12 cellular contexts compared by ENCODE assay signal in genomic region chrX:153651540-153652079, GRCh38. TPM values are rescaled to one million over a fixed set of nuclear protein-coding genes. Genes with fewer than 3 reads are reported as not detected.
DNase-seq lines count a peak whose midpoint lies in the region; ATAC-seq and TF ChIP-seq lines count a peak whose summit lies in the region.
"Had no signal": no experiment of that assay in that cellular context is flagged by ENCODE, and none has a peak within 500 bp of the region (broad histone marks: within the 10 kb centered on the region; RNA-seq: fewer than 3 reads in every experiment).

No MANE protein-coding gene starts in this region.

- H3K4me3 ChIP-seq in coronary artery, result no peak overlapping the region
- H3K4me3 ChIP-seq: body of pancreas had no signal

- H3K9me3 Mint-ChIP-seq in CD4-positive, alpha-beta T cell, result no peaks in the 10 kb centered on the region

- peaks cover 5% of the 10 kb centered on the region for H3K27me3 Mint-ChIP-seq in CD4-positive, alpha-beta T cell

- H3K4me3 Mint-ChIP-seq in CD4-positive, alpha-beta T cell, result no peak overlapping the region

- no peak overlapping the region for H3K27ac ChIP-seq in CD4-positive, alpha-beta T cell (ENCODE audit: low read depth, low read length)
- no peak overlapping the region for H3K27ac ChIP-seq in coronary artery
- H3K27ac ChIP-seq: body of pancreas, VCaP had no signal

- TF ChIP-seq CTCF in CD4-positive, alpha-beta T cell (IDR thresholded peaks at IDR 0.05), result no peak
- TF ChIP-seq CTCF in coronary artery (IDR thresholded peaks at IDR 0.05), result no peak

- ATAC-seq in CD4-positive, alpha-beta T cell (ENCODE audit: poor library complexity), result peak; percentile 49
- ATAC-seq in GM18502 (IDR thresholded peaks at IDR 0.05; ENCODE audit: poor library complexity, unreplicated experiment), result peak; percentile 48
- ATAC-seq in left lobe of liver, result peak; percentile 64
- ATAC-seq in HG03378 (IDR thresholded peaks at IDR 0.05; ENCODE audit: unreplicated experiment), result no peak
- ATAC-seq: body of pancreas had no signal

- intact Hi-C loops in CD4-positive, alpha-beta T cell (cut with DNase I, micrococcal nuclease), result no loop called here

- in situ Hi-C loops in SK-MEL-5 (cut with HindIII; ENCODE audit: low pct_unique_long_range_greater_than_20kb, low sequenced_read_pairs), result no loop called here

- no peak overlapping the region for H3K27ac Mint-ChIP-seq in CD4-positive, alpha-beta T cell

- no peaks in the 10 kb centered on the region for H3K4me1 Mint-ChIP-seq in CD4-positive, alpha-beta T cell (ENCODE audit: low read depth)

- POLR2A ChIA-PET in CD4-positive, alpha-beta T cell (lab: Charles Lee), result no interaction called here

- CTCF ChIA-PET in CD4-positive, alpha-beta T cell (lab: Charles Lee), result no interaction called here

- H3K9me3 ChIP-seq in CD4-positive, alpha-beta T cell (ENCODE audit: control insufficient read depth, low read length), result no peaks in the 10 kb centered on the region
- H3K9me3 ChIP-seq: body of pancreas had no signal

- DNase-seq in CD4-positive, alpha-beta T cell, result no peak
- DNase-seq in SK-MEL-5 (ENCODE audit: low read depth, low spot score) (peak; percentile 44), left lobe of liver (ENCODE audit: low spot score) (peak; percentile 33), coronary artery (ENCODE audit: low spot score) (no peak), HK-2 (ENCODE audit: unreplicated experiment) (no peak), amygdala (lab: John Stamatoyannopoulos, UW) (no peak)
- DNase-seq: NCI-H2029 treated with DMSO at 0.1 percent for 48 hours had no signal

- no peaks in the 10 kb centered on the region for H3K36me3 Mint-ChIP-seq in CD4-positive, alpha-beta T cell (ENCODE audit: low read depth)

- H3K27me3 ChIP-seq in CD4-positive, alpha-beta T cell (ENCODE audit: control insufficient read depth, insufficient read depth, low read length), result peaks cover 11% of the 10 kb centered on the region

RNA-seq across cellular contexts. Expression of gene DUSP9, which starts 4.6 kb away (rescaled TPM):
- not detected for total RNA-seq in CD4-positive, alpha-beta T cell
- total RNA-seq in SK-MEL-5 (2014; rRNA removed; shearing (Covaris generic)), result 6.1 and 6.8 TPM in 2 replicates
- polyA plus RNA-seq in SK-MEL-5 (2015; cell fraction: cytosol; rRNA removed), result 8.9 and 9.0 TPM in 2 replicates
- 6.9 and 8.1 TPM in 2 replicates for polyA plus RNA-seq in SK-MEL-5 (2015; cell fraction: nucleus; rRNA removed)
- 0.60 TPM for total RNA-seq in left lobe of liver
- total RNA-seq: body of pancreas had no signal

RNA-seq across cellular contexts. Expression of gene PNCK, which starts 22.0 kb away (rescaled TPM):
- total RNA-seq in CD4-positive, alpha-beta T cell, result 1 to 10 TPM in 1 of 2 experiments, under 1 TPM in 1; 0.70 to 1.0 TPM
- total RNA-seq in SK-MEL-5 (2014; rRNA removed; shearing (Covaris generic)), result 0.64 and 0.87 TPM in 2 replicates
- 0.33 and 1.3 TPM in 2 replicates for polyA plus RNA-seq in SK-MEL-5 (2015; cell fraction: cytosol; rRNA removed)
- polyA plus RNA-seq in SK-MEL-5 (2015; cell fraction: nucleus; rRNA removed), result 10.3 and 10.4 TPM in 2 replicates
- not detected for total RNA-seq in left lobe of liver
- total RNA-seq: body of pancreas, pulmonary artery endothelial cell had no signal

RNA-seq across cellular contexts. Expression of gene SLC6A8, which starts 36.1 kb away (rescaled TPM):
- total RNA-seq in CD4-positive, alpha-beta T cell, result under 1 TPM; 0.42 to 0.71 TPM
- total RNA-seq in SK-MEL-5 (2014; rRNA removed; shearing (Covaris generic)), result 44.7 and 48.1 TPM in 2 replicates
- polyA plus RNA-seq in SK-MEL-5 (2015; cell fraction: cytosol; rRNA removed), result 114 and 126 TPM in 2 replicates
- 179 and 194 TPM in 2 replicates for polyA plus RNA-seq in SK-MEL-5 (2015; cell fraction: nucleus; rRNA removed)
- 3.2 TPM for total RNA-seq in left lobe of liver

RNA-seq across cellular contexts. Expression of gene CCNQ, which starts 52.7 kb away (rescaled TPM):
- 10 to 100 TPM; 13.9 to 14.1 TPM for total RNA-seq in CD4-positive, alpha-beta T cell
- 44.4 and 45.2 TPM in 2 replicates for total RNA-seq in SK-MEL-5 (2014; rRNA removed; shearing (Covaris generic))
- polyA plus RNA-seq in SK-MEL-5 (2015; cell fraction: cytosol; rRNA removed), result 38.0 and 43.2 TPM in 2 replicates
- polyA plus RNA-seq in SK-MEL-5 (2015; cell fraction: nucleus; rRNA removed), result 11.3 and 16.7 TPM in 2 replicates
- total RNA-seq in left lobe of liver, result 8.7 TPM

Comparison
In these comparisons a context has a peak if more than half of its experiments do, and no peak if none do; other contexts are left out.
1. DNase-seq: peak in SK-MEL-5 (single experiment) and left lobe of liver (single experiment); none in CD4-positive, alpha-beta T cell (0 of 10), coronary artery (single experiment), HK-2 (single experiment) and amygdala (0 of 56).
2. RNA of gene SLC6A8, which starts 36.1 kb away (total RNA-seq): 44.7 to 48.1 TPM in SK-MEL-5; 3.2 TPM in left lobe of liver (single experiment) and 0.42 to 0.71 TPM in CD4-positive, alpha-beta T cell; every median in the first group is over 10 times any median in the second.